Comparison of ENCODE assay signal across 8 cellular contexts in genomic region chr11:18383388-18384156, GRCh38. TPM values are rescaled to one million over a fixed set of nuclear protein-coding genes. Genes with fewer than 3 reads are reported as not detected.
DNase-seq lines count a peak whose midpoint lies in the region; ATAC-seq and TF ChIP-seq lines count a peak whose summit lies in the region.

No MANE protein-coding gene starts in this region.

- 14 to 15% methylated on average over 7 to 9 of the region's 9 CpGs for WGBS in upper lobe of left lung, 2 donors

- TF ChIP-seq CTCF in foreskin fibroblast (IDR thresholded peaks at IDR 0.05; ENCODE audit: low read depth, low read length) (no peak), parathyroid adenoma (IDR thresholded peaks at IDR 0.05) (no peak), upper lobe of left lung (IDR thresholded peaks at IDR 0.05) (peak in 1 of 6 experiments; percentile 5)

- no peaks in the 10 kb centered on the region for H3K9me3 ChIP-seq in BLaER1
- no peaks in the 10 kb centered on the region for H3K9me3 ChIP-seq in parathyroid adenoma (ENCODE audit: control insufficient read depth, low read length)
- no peaks in the 10 kb centered on the region for H3K9me3 ChIP-seq in upper lobe of left lung

- H3K4me3 ChIP-seq in BLaER1: peak overlapping the region; percentile 53
- peak overlapping the region; percentile 7 to 29 for H3K4me3 ChIP-seq in foreskin fibroblast (ENCODE audit: low read depth in 1 of 2, low read length in 2 of 2)
- H3K4me3 ChIP-seq in parathyroid adenoma (ENCODE audit: low read depth, low read length): no peak overlapping the region
- no peak overlapping the region for H3K4me3 ChIP-seq in upper lobe of left lung

- peak in 1 of 4 donors; percentile 38 for TF ChIP-seq POLR2A in upper lobe of left lung (IDR thresholded peaks at IDR 0.05)

- H3K36me3 ChIP-seq in BLaER1: no peaks in the 10 kb centered on the region
- no peaks in the 10 kb centered on the region for H3K36me3 ChIP-seq in parathyroid adenoma (ENCODE audit: control insufficient read depth, insufficient read depth, low read length)
- H3K36me3 ChIP-seq in upper lobe of left lung: no peaks in the 10 kb centered on the region

- no peaks in the 10 kb centered on the region for H4K20me1 ChIP-seq in BLaER1

- peak overlapping the region; percentile 82 for H3K9ac ChIP-seq in BLaER1
- H3K9ac ChIP-seq in parathyroid adenoma: no peak overlapping the region

- peak in 1 of 4 donors; percentile 87 for TF ChIP-seq EP300 in upper lobe of left lung (IDR thresholded peaks at IDR 0.05)

- ATAC-seq in GM19035 (IDR thresholded peaks at IDR 0.05; ENCODE audit: unreplicated experiment) (peak; percentile 91), HG03139 (IDR thresholded peaks at IDR 0.05; ENCODE audit: unreplicated experiment) (peak; percentile 74), upper lobe of left lung (ENCODE audit: low FRiP score in 2 of 2) (peak; percentile 95 to 96)

- no peaks in the 10 kb centered on the region for H3K27me3 ChIP-seq in BLaER1
- no peaks in the 10 kb centered on the region for H3K27me3 ChIP-seq in parathyroid adenoma (ENCODE audit: control insufficient read depth, insufficient read depth, low read length)
- H3K27me3 ChIP-seq in upper lobe of left lung: no peaks in the 10 kb centered on the region

- H3K27ac ChIP-seq in BLaER1: peak overlapping the region; percentile 93
- H3K27ac ChIP-seq in parathyroid adenoma: peak overlapping the region; percentile 80
- H3K27ac ChIP-seq in upper lobe of left lung: peak overlapping the region; percentile 91 to 99 (median 93)

- peak overlapping the region; percentile 82 for H3K4me2 ChIP-seq in BLaER1
- H3K4me2 ChIP-seq in parathyroid adenoma (ENCODE audit: low read length): peak overlapping the region; percentile 9

- DNase-seq in RPMI7951 (ENCODE audit: low read depth): peak; percentile 99
- DNase-seq in activated gamma-delta T cell treated with anti-CD3 and anti-CD28 coated beads, Interleukin-2, amount 50 U/mL, for 16 hours (ENCODE audit: low read depth): peak; percentile 38
- peak; percentile 99 for DNase-seq in foreskin fibroblast
- DNase-seq in upper lobe of left lung: peak in 1 of 2 donors; percentile 94

- H3K79me2 ChIP-seq in parathyroid adenoma: no peaks in the 10 kb centered on the region

- H3K4me1 ChIP-seq in BLaER1 (peaks cover 76% of the 10 kb centered on the region), parathyroid adenoma (peaks cover 11% of the 10 kb centered on the region), upper lobe of left lung (peaks cover 28 to 31% (median 29%) of the 10 kb centered on the region in 4 donors)

- H2AFZ ChIP-seq in parathyroid adenoma: peak overlapping the region; percentile 85

RNA-seq across cellular contexts. Expression of gene LDHA, which starts 10.8 kb away (rescaled TPM):
- total RNA-seq in RPMI7951 (2014; rRNA removed; shearing (Covaris generic)): 1,614 and 1,664 TPM in 2 replicates
- 100 to 1,000 TPM; 101 to 417 (median 275) TPM for total RNA-seq in upper lobe of left lung

RNA-seq across cellular contexts. Expression of gene LDHC, which starts 28.5 kb away (rescaled TPM):
- total RNA-seq in RPMI7951 (2014; rRNA removed; shearing (Covaris generic)): 0.29 TPM in 1 of 2 replicates, not detected in the other
- not detected for total RNA-seq in upper lobe of left lung

Comparison
In these comparisons a context has a peak if more than half of its experiments do, and no peak if none do; other contexts are left out.
1. H3K4me3 ChIP-seq: peak in BLaER1 (single experiment) and foreskin fibroblast (2 of 2); none in parathyroid adenoma (single experiment) and upper lobe of left lung (0 of 4).
2. Peak in every context shown above with its lines, with median percentiles within 50 percentile points of each other: H3K27ac ChIP-seq and ATAC-seq.